ENCODE assay signal across 1 cellular context in genomic region chr1:28517649-28517999, GRCh38.
TF ChIP-seq lines count a peak whose summit lies in the region.

No MANE protein-coding gene starts in this region.

TF ChIP-seq in IMR-90, 13 proteins besides CTCF, POLR2A, EP300 and RAD21 (continued from another document):
- TF ChIP-seq, protein P1, sequence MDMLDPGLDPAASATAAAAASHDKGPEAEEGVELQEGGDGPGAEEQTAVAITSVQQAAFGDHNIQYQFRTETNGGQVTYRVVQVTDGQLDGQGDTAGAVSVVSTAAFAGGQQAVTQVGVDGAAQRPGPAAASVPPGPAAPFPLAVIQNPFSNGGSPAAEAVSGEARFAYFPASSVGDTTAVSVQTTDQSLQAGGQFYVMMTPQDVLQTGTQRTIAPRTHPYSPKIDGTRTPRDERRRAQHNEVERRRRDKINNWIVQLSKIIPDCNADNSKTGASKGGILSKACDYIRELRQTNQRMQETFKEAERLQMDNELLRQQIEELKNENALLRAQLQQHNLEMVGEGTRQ (IDR thresholded peaks at IDR 0.05; ENCODE audit: low read depth, low read length): no peak
- no peak for TF ChIP-seq MAFK (IDR thresholded peaks at IDR 0.05; ENCODE audit: low read depth, low read length)
- no peak for TF ChIP-seq ELK1 (IDR thresholded peaks at IDR 0.05; ENCODE audit: borderline replicate concordance, low read depth, low read length)
- no peak for TF ChIP-seq NFE2L2 (IDR thresholded peaks at IDR 0.05; ENCODE audit: low read depth, low read length)
- no peak for TF ChIP-seq SMC3 (IDR thresholded peaks at IDR 0.05; ENCODE audit: low read depth, low read length)
- no peak for TF ChIP-seq CEBPB (IDR thresholded peaks at IDR 0.05; ENCODE audit: low read depth, low read length)
- no peak for TF ChIP-seq RCOR1 (IDR thresholded peaks at IDR 0.05; ENCODE audit: insufficient replicate concordance, low read length)
- TF ChIP-seq FOS (IDR thresholded peaks at IDR 0.05; ENCODE audit: low read depth, low read length): no peak
